Comparison of ENCODE assay signal across 27 cellular contexts in genomic region chr20:23096073-23096472, GRCh38. TPM values are rescaled to one million over a fixed set of nuclear protein-coding genes. Genes with fewer than 3 reads are reported as not detected.
"Had no signal": no experiment of that assay in that cellular context is flagged by ENCODE, and none has a peak within 500 bp of the region (broad histone marks: within the 10 kb centered on the region; RNA-seq: fewer than 3 reads in every experiment).

No MANE protein-coding gene starts in this region.

- H3K9me3 ChIP-seq: adrenal gland, ascending aorta, gastroesophageal sphincter, neutrophil, ovary, psoas muscle, right atrium auricular region, stomach, uterus had no signal

- H3K4me3 ChIP-seq: adrenal gland, ascending aorta, coronary artery, gastroesophageal sphincter, ovary, psoas muscle, right atrium auricular region, stomach, uterus had no signal

- ATAC-seq: activated CD8-positive, alpha-beta memory T cell treated with anti-CD3 and anti-CD28 coated beads, Interleukin-2, amount 10 ng/mL, durations not matched to agents 7 days and 5 days; activated CD8-positive, alpha-beta T cell treated with anti-CD3 and anti-CD28 coated beads for 36 hours; gastroesophageal sphincter; left ventricle myocardium superior; psoas muscle; stimulated activated effector memory CD8-positive, alpha-beta T cell treated with anti-CD3 and anti-CD28 coated beads, Interleukin-12 subunit alpha, Interleukin-12 subunit beta, amount 100 ng/mL, for 72 hours; T-cell had no signal

- H3K27ac ChIP-seq: adrenal gland, ascending aorta, brain microvascular endothelial cell, coronary artery, gastroesophageal sphincter, neutrophil, ovary, psoas muscle, right atrium auricular region, stomach, uterus, VCaP had no signal

- H3K36me3 ChIP-seq: adrenal gland, ascending aorta, brain microvascular endothelial cell, gastroesophageal sphincter, neutrophil, ovary, right atrium auricular region, stomach, uterus had no signal

- H3K4me1 ChIP-seq: uterus had no signal

- H3K27me3 ChIP-seq: adrenal gland, ascending aorta, brain microvascular endothelial cell, gastroesophageal sphincter, ovary, right atrium auricular region, uterus had no signal

- FAIRE-seq: islet of Langerhans had no signal

- DNase-seq: activated CD4-positive, alpha-beta T cell treated with anti-CD3 and anti-CD28 coated beads, Interleukin-2, amount 10 ng/mL, durations not matched to agents 7 days and 5 days; activated CD4-positive, CD25-positive, alpha-beta regulatory T cell treated with anti-CD3 and anti-CD28 coated beads, Interleukin-2, amount 50 U/mL, for 72 hours; activated CD8-positive, alpha-beta memory T cell treated with anti-CD3 and anti-CD28 coated beads, Interleukin-2, amount 10 ng/mL, durations not matched to agents 7 days and 5 days; activated CD8-positive, alpha-beta T cell treated with anti-CD3 and anti-CD28 coated beads for 36 hours; activated gamma-delta T cell treated with Interleukin-2 at 50 U/mL for 16 hours; activated T-cell treated with anti-CD3 and anti-CD28 coated beads for 4 hours; brain microvascular endothelial cell; endodermal cell; midbrain; ovary; psoas muscle; stimulated activated CD4-positive, alpha-beta T cell treated with anti-CD3 and anti-CD28 coated beads, Interleukin-1b, Interleukin-23, amount 100 ng/mL, for 48 hours; stomach; T-cell; trophoblast cell; uterus had no signal

RNA-seq across cellular contexts. Expression of gene THBD, which starts 46.6 kb away (rescaled TPM):
- total RNA-seq: activated CD4-positive, alpha-beta T cell treated with anti-CD3 and anti-CD28 coated beads, Interleukin-2, amount 10 ng/mL, durations not matched to agents 7 days and 5 days; activated CD8-positive, alpha-beta memory T cell treated with anti-CD3 and anti-CD28 coated beads, Interleukin-2, amount 10 ng/mL, durations not matched to agents 7 days and 5 days; activated CD8-positive, alpha-beta T cell treated with anti-CD3 and anti-CD28 coated beads for 36 hours; activated T-helper 1 cell treated with anti-CD3 and anti-CD28 coated beads, Interleukin-12 subunit alpha, Interleukin-12 subunit beta, Interleukin-2, Interleukin-4 antibody, amounts not matched to agents 30 ng/mL and 10 ng/mL and 1 ng/mL, durations not matched to agents 14 hours and 24 hours and 36 hours had no signal
